ENCODE assay signal across 23 cellular contexts in the genomic region with DNA sequence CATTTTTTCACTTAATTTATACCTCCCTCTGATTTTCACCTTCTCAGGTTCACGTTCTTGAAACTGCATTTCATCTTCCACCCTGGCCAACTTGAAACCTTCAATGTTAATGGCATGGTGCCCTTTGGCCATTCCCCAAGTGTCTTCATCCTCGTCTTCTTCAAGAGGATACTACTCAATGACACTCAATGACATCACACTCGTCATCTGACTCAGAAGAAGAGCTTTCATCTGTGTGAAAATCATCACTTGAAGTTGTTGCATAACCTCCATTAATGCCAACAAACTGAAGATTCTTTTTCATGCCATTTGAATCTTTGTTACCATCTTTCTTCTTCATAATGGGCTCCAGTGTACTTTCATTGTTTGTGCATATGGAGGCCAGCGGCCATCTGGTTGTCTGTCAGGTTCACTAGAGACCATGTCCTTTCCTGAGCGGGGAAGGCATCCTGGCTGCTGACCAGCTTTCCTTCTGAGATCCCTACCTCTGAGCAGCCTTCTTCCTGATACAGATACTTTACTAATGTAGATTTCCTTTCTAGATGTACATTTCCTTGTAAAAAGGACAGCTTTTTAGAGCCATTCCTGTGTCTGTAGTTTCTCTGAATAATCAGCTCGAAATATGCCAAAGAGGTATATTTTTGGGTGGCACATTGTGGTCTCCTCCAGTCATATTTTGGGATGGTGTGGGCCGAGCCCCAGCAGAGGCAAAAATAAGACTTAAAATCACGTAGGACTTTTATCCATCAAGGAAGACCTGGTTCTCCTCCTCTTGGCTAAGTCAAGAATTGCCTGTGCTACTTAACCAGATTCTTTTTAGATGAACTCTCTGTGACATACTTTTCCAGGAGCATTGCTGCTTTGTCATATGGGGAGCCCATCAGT. TPM values are rescaled to one million over a fixed set of nuclear protein-coding genes. Genes with fewer than 3 reads are reported as not detected.
DNase-seq lines count a peak whose midpoint lies in the region; ATAC-seq, FAIRE-seq and TF ChIP-seq lines count a peak whose summit lies in the region.
"Had no signal": no experiment of that assay in that cellular context is flagged by ENCODE, and none has a peak within 500 bp of the region (broad histone marks: within the 10 kb centered on the region; RNA-seq: fewer than 3 reads in every experiment).

No MANE protein-coding gene starts in this region.

- no peak overlapping the region for H2BK120ac ChIP-seq in H9 (ENCODE audit: low read depth, low read length, poor library complexity, severe bottlenecking)

- H3K36me3 ChIP-seq in HepG2 (replicated peaks in 1 of 2; ENCODE audit: control insufficient read depth in 1 of 2, insufficient read depth in 2 of 2, low read length in 2 of 2) (no peaks in the 10 kb centered on the region), right lobe of liver (no peaks in the 10 kb centered on the region), kidney (ENCODE audit: control insufficient read depth in 1 of 2, insufficient read depth in 2 of 2, low read length in 2 of 2) (no peaks in the 10 kb centered on the region)

- no peak overlapping the region for H2BK5ac ChIP-seq in H9 (ENCODE audit: insufficient read length, low read length)

- no peak overlapping the region for H3K4ac ChIP-seq in H9 (ENCODE audit: low read depth, low read length)

- 18% methylated on average over 8 of the region's 8 CpGs for WGBS in HepG2 (ENCODE audit: low lambda C conversion rate)
- WGBS in right lobe of liver (ENCODE audit: insufficient coverage, low coverage, low lambda C conversion rate, missing lambda C conversion rate): 46% methylated on average over 8 of the region's 8 CpGs
- no CpG with 5 or more reads among the region's 8 CpGs for WGBS in H9 (ENCODE audit: extremely low coverage, insufficient read length, low lambda C conversion rate)

- H2AK5ac ChIP-seq in H9 (ENCODE audit: insufficient read length, low read length): no peak overlapping the region

- H3K18ac ChIP-seq in H9 (ENCODE audit: insufficient read length, low read depth, low read length): no peak overlapping the region

- DNase-seq in HepG2 (ENCODE audit: low spot score) (no peak), right lobe of liver (no peak), cerebellar cortex (ENCODE audit: low spot score) (peak; percentile 79), islet precursor cell (peak; percentile 12), kidney (no peak), medulla oblongata (ENCODE audit: extremely low spot score) (no peak), H9 (no peak)
- DNase-seq: 8988T; BE2C; CD4-positive, CD25-positive, alpha-beta regulatory T cell; COR-L47; EL; NCI-H1417 treated with DMSO at 0.1 percent for 48 hours; NCI-H187 treated with DMSO at 0.1 percent for 48 hours; NCI-H345; NCI-H524 treated with DMSO at 0.1 percent for 48 hours; RPMI8226; SIG-M5 had no signal

- H3K4me3 ChIP-seq in HepG2 (replicated peaks in 1 of 3; ENCODE audit: insufficient read depth in 1 of 3, low read depth in 2 of 3, low read length in 3 of 3) (no peak overlapping the region), right lobe of liver (no peak overlapping the region), kidney (ENCODE audit: low read length in 2 of 2) (no peak overlapping the region)
- H3K4me3 ChIP-seq: GM23338 had no signal

- no peaks in the 10 kb centered on the region for H3K79me1 ChIP-seq in H9 (ENCODE audit: insufficient read depth, low read depth, low read length, poor library complexity, severe bottlenecking)

- H2AFZ ChIP-seq in HepG2 (ENCODE audit: low read length) (no peak overlapping the region), H9 (ENCODE audit: low read length) (no peak overlapping the region)
- H2AFZ ChIP-seq: GM23338 had no signal

- H3K79me2 ChIP-seq in HepG2 (ENCODE audit: insufficient read depth, low read length) (no peaks in the 10 kb centered on the region), H9 (ENCODE audit: insufficient read depth, low read length) (no peaks in the 10 kb centered on the region)

- no peak overlapping the region for H3K14ac ChIP-seq in H9 (ENCODE audit: insufficient read depth, low read length)

- H3K4me1 ChIP-seq in HepG2 (ENCODE audit: insufficient read depth, low read length) (peaks cover 9% of the 10 kb centered on the region; the same call in 1 of the 2 replicates), right lobe of liver (no peaks in the 10 kb centered on the region), kidney (ENCODE audit: control insufficient read depth in 1 of 2, insufficient read depth in 1 of 2, low read depth in 1 of 2, low read length in 2 of 2) (no peaks in the 10 kb centered on the region), H9 (ENCODE audit: insufficient read depth, low read length) (no peaks in the 10 kb centered on the region)

- intact Hi-C loops in HepG2 (cut with micrococcal nuclease; ENCODE audit: unreplicated experiment): no loop called here
- intact Hi-C loops in right lobe of liver (cut with DNase I): no loop called here
- intact Hi-C loops in kidney (cut with DNase I): no loop called here

- H4K91ac ChIP-seq in H9 (ENCODE audit: insufficient read length, low read depth, low read length): no peak overlapping the region

- no peaks in the 10 kb centered on the region for H3K23me2 ChIP-seq in H9 (ENCODE audit: insufficient read length, low read depth, low read length, poor library complexity, severe bottlenecking)

- no peaks in the 10 kb centered on the region for H4K20me1 ChIP-seq in HepG2 (ENCODE audit: insufficient read depth, low read length)
- no peaks in the 10 kb centered on the region for H4K20me1 ChIP-seq in H9 (ENCODE audit: control insufficient read depth, insufficient read depth, insufficient read length)

- H3K36me3 Mint-ChIP-seq in H9 (ENCODE audit: insufficient read depth in 1 of 3, low read depth in 3 of 3): no peaks in the 10 kb centered on the region
- H3K36me3 Mint-ChIP-seq: CD4-positive, CD25-positive, alpha-beta regulatory T cell had no signal

- TF ChIP-seq CTCF in HepG2 (CRISPR knock-in tag; IDR thresholded peaks at IDR 0.05): no peak
- no peak for TF ChIP-seq CTCF in right lobe of liver (IDR thresholded peaks at IDR 0.05)
- no peak for TF ChIP-seq CTCF in kidney (IDR thresholded peaks at IDR 0.05; ENCODE audit: borderline replicate concordance, extremely low read depth, insufficient read depth)
- no peak for TF ChIP-seq CTCF in H9 (conservative IDR thresholded peaks at IDR 0.05)

- no peak for TF ChIP-seq RAD21 in HepG2 (CRISPR knock-in tag; IDR thresholded peaks at IDR 0.05)

- no peak for TF ChIP-seq POLR2A in HepG2 (IDR thresholded peaks at IDR 0.05; ENCODE audit: insufficient read depth in 1 of 2, low read depth in 2 of 2, low read length in 2 of 2)
- TF ChIP-seq POLR2A in right lobe of liver (IDR thresholded peaks at IDR 0.05): no peak

- no peak overlapping the region for H3K27ac ChIP-seq in HepG2 (ENCODE audit: extremely low read length, insufficient read depth, low read length)
- H3K27ac ChIP-seq in right lobe of liver: no peak overlapping the region
- H3K27ac ChIP-seq in kidney (ENCODE audit: low read depth in 2 of 2, low read length in 2 of 2): no peak overlapping the region
- no peak overlapping the region for H3K27ac ChIP-seq in H9 (ENCODE audit: insufficient read length, low read depth, low read length)
- H3K27ac ChIP-seq: KMS-11 had no signal

- H2BK20ac ChIP-seq in H9 (ENCODE audit: low read depth, low read length, poor library complexity, severe bottlenecking): no peak overlapping the region

- no peak overlapping the region for H2BK12ac ChIP-seq in H9 (ENCODE audit: insufficient read length, low read depth, low read length)

- ATAC-seq in HepG2 (no peak), right lobe of liver (no peak), HG03045 (IDR thresholded peaks at IDR 0.05; ENCODE audit: unreplicated experiment) (no peak)
- ATAC-seq: GM23338 had no signal

- no peak overlapping the region for H3T11ph ChIP-seq in H9 (ENCODE audit: low read length)

- no peaks in the 10 kb centered on the region for H3K9me3 Mint-ChIP-seq in H9
- H3K9me3 Mint-ChIP-seq: GM23338 had no signal

- no peak overlapping the region; a peak in 1 of 7 replicates for H3K27ac Mint-ChIP-seq in H9
- H3K27ac Mint-ChIP-seq: GM23338 had no signal

- in situ Hi-C loops in HepG2 (cut with HindIII; ENCODE audit: extremely low pct_ligation_motif_present, low pct_unique_long_range_greater_than_20kb): no loop called here

- H3K4me1 Mint-ChIP-seq in H9: peaks cover 4 to 6% of the 10 kb centered on the region in 2 experiments; a peak in 2 of 4 replicates
- H3K4me1 Mint-ChIP-seq: GM23338 had no signal

- H3K9me3 ChIP-seq in HepG2 (ENCODE audit: low read length) (no peaks in the 10 kb centered on the region), right lobe of liver (no peaks in the 10 kb centered on the region), kidney (ENCODE audit: control insufficient read depth in 1 of 2, low read length in 2 of 2) (no peaks in the 10 kb centered on the region), H9 (ENCODE audit: control insufficient read depth, low read depth, low read length) (no peaks in the 10 kb centered on the region)
- H3K9me3 ChIP-seq: BE2C had no signal

- H3K56ac ChIP-seq in H9 (ENCODE audit: insufficient read length, low read depth, low read length): no peak overlapping the region

- H2BK15ac ChIP-seq in H9 (ENCODE audit: low read depth, low read length): no peak overlapping the region

- POLR2A ChIA-PET in HepG2 (lab: Yijun Ruan, JAX): no interaction called here

- no TSS peak for BruUV-seq in HepG2 (replicated peaks; lab: Mats Ljungman, UMichigan)

- H3K27me3 Mint-ChIP-seq in H9 (ENCODE audit: low read depth): peaks cover 21% of the 10 kb centered on the region
- H3K27me3 Mint-ChIP-seq: CD4-positive, CD25-positive, alpha-beta regulatory T cell had no signal

- H3K23ac ChIP-seq in H9 (ENCODE audit: insufficient read length, low read depth, low read length): no peak overlapping the region

- no peak overlapping the region for H4K5ac ChIP-seq in H9 (ENCODE audit: insufficient read length, low read depth, low read length)

- FAIRE-seq in HepG2 (lab: Jason Lieb, UNC): no peak
- FAIRE-seq in kidney (lab: Jason Lieb, UNC): no peak
- FAIRE-seq: GM12891 had no signal

- H3K4me2 ChIP-seq in HepG2 (ENCODE audit: low read depth, low read length): no peak overlapping the region
- H3K4me2 ChIP-seq in H9 (ENCODE audit: insufficient read depth, insufficient read length, low read length): no peak overlapping the region
- H3K4me2 ChIP-seq: GM23338, KMS-11 had no signal

- CTCF ChIA-PET in HepG2 (lab: Yijun Ruan, JAX; ENCODE audit: low intra/inter-chr PET ratio, low total read pairs): no interaction called here

- no peak overlapping the region for H3K4me3 Mint-ChIP-seq in H9
- H3K4me3 Mint-ChIP-seq: CD4-positive, CD25-positive, alpha-beta regulatory T cell; GM23338 had no signal

- TF ChIP-seq EP300 in HepG2 (IDR thresholded peaks at IDR 0.05; ENCODE audit: low read depth in 2 of 2, low read length in 2 of 2) (no peak), HepG2 (CRISPR knock-in tag; IDR thresholded peaks at IDR 0.05; ENCODE audit: borderline replicate concordance) (no peak)

- H3K9ac ChIP-seq in HepG2 (ENCODE audit: insufficient read depth, low read depth, low read length) (no peak overlapping the region), kidney (ENCODE audit: low read length in 2 of 2) (no peak overlapping the region), H9 (ENCODE audit: extremely low read depth, insufficient read length, low read length) (no peak overlapping the region)
- H3K9ac ChIP-seq: KMS-11 had no signal

- H4K8ac ChIP-seq in H9 (replicated peaks; ENCODE audit: insufficient read length, low read depth, low read length): no peak overlapping the region

- peaks cover 0 to 9% of the 10 kb centered on the region in 2 experiments; a peak in 1 of 5 replicates for H3K27me3 ChIP-seq in HepG2 (ENCODE audit: control insufficient read depth in 1 of 2, insufficient read depth in 2 of 2, low read length in 2 of 2)
- no peaks in the 10 kb centered on the region for H3K27me3 ChIP-seq in right lobe of liver
- H3K27me3 ChIP-seq in H9 (ENCODE audit: insufficient read depth, low read length): no peaks in the 10 kb centered on the region
- H3K27me3 ChIP-seq: BE2C had no signal

RNA-seq across cellular contexts. Expression of a gene that starts 17.8 kb away (rescaled TPM):
- total RNA-seq in HepG2 (2016; rRNA removed; fragmentation: Illumina TruSeq; extraction: Trizol): 0.20 and 0.86 TPM in 2 replicates
- 0.09 TPM in 1 of 2 replicates, not detected in the other for total RNA-seq in HepG2 (2016; cell fraction: cytosol; rRNA removed; fragmentation: Illumina TruSeq; extraction: Trizol; ENCODE audit: low read depth)
- 0.40 and 0.58 TPM in 2 replicates for total RNA-seq in HepG2 (2016; cell fraction: insoluble cytoplasmic fraction; rRNA removed; fragmentation: Illumina TruSeq; extraction: Trizol)
- 0.10 and 0.15 TPM in 2 replicates for total RNA-seq in HepG2 (2016; cell fraction: membrane; rRNA removed; fragmentation: Illumina TruSeq; extraction: Trizol)
- 0.28 and 0.78 TPM in 2 replicates for total RNA-seq in HepG2 (2016; cell fraction: nucleus; rRNA removed; fragmentation: Illumina TruSeq; extraction: Trizol)
- polyA plus RNA-seq in HepG2 (2011; rRNA removed): 0.26 and 0.28 TPM in 2 replicates
- 0.32 and 0.36 TPM in 2 replicates for polyA plus RNA-seq in HepG2 (2011; cell fraction: cytosol; rRNA removed)
- 0.23 and 0.27 TPM in 2 replicates for polyA plus RNA-seq in HepG2 (2011; cell fraction: nucleus; rRNA removed)
- polyA plus RNA-seq in HepG2 (2012): 0.17 and 0.56 TPM in 2 replicates
- 0.08 and 0.15 TPM in 2 replicates for polyA plus RNA-seq in HepG2 (2016; cell fraction: cytosol; fragmentation: Illumina TruSeq; extraction: Trizol; ENCODE audit: low read depth)
- 0.45 and 0.49 TPM in 2 replicates for polyA plus RNA-seq in HepG2 (2016; cell fraction: insoluble cytoplasmic fraction; fragmentation: Illumina TruSeq; extraction: Trizol; ENCODE audit: low read depth)
- polyA plus RNA-seq in HepG2 (2016; cell fraction: membrane; fragmentation: Illumina TruSeq; extraction: Trizol; ENCODE audit: low read depth): 0.15 and 0.21 TPM in 2 replicates
- polyA plus RNA-seq in HepG2 (2016; cell fraction: nucleus; fragmentation: Illumina TruSeq; extraction: Trizol; ENCODE audit: insufficient read depth, low read depth): 1.3 and 1.4 TPM in 2 replicates
- polyA minus RNA-seq in HepG2 (2011; rRNA and poly(A)+ RNA removed; ENCODE audit: low replicate concordance): 0.12 TPM in 1 of 2 replicates, not detected in the other
- 0.40 TPM in 1 of 2 replicates, not detected in the other for polyA minus RNA-seq in HepG2 (2011; cell fraction: cytosol; rRNA and poly(A)+ RNA removed)
- polyA minus RNA-seq in HepG2 (2011; cell fraction: nucleus; rRNA and poly(A)+ RNA removed): not detected in 2 replicates
- under 1 TPM in 1 of 6 experiments, not detected in 5; 0.13 TPM for total RNA-seq in right lobe of liver
- 1.7 TPM for total RNA-seq in kidney
- 6.8 TPM for polyA plus RNA-seq in kidney (ENCODE audit: insufficient read depth, low read depth, low replicate concordance)
- 1.7 and 1.9 TPM in 2 replicates for total RNA-seq in H9 (2021)
- total RNA-seq: HT-29 had no signal

RNA-seq across cellular contexts. Expression of a gene that starts 21.3 kb away (rescaled TPM):
- total RNA-seq in HepG2 (2016; rRNA removed; fragmentation: Illumina TruSeq; extraction: Trizol) (37.8 and 51.1 TPM in 2 replicates), right lobe of liver (1 to 10 TPM; 2.8 to 5.8 (median 4.3) TPM), kidney (12.3 TPM), H9 (2021) (34.4 and 37.8 TPM in 2 replicates)
- total RNA-seq in HepG2 (2016; cell fraction: cytosol; rRNA removed; fragmentation: Illumina TruSeq; extraction: Trizol; ENCODE audit: low read depth): 3.2 and 4.1 TPM in 2 replicates
- total RNA-seq in HepG2 (2016; cell fraction: insoluble cytoplasmic fraction; rRNA removed; fragmentation: Illumina TruSeq; extraction: Trizol): 36.1 and 50.1 TPM in 2 replicates
- 11.6 and 12.7 TPM in 2 replicates for total RNA-seq in HepG2 (2016; cell fraction: membrane; rRNA removed; fragmentation: Illumina TruSeq; extraction: Trizol)
- 19.1 and 21.2 TPM in 2 replicates for total RNA-seq in HepG2 (2016; cell fraction: nucleus; rRNA removed; fragmentation: Illumina TruSeq; extraction: Trizol)
- polyA plus RNA-seq in HepG2 (2011; rRNA removed) (8.9 and 10.5 TPM in 2 replicates), kidney (ENCODE audit: insufficient read depth, low read depth, low replicate concordance) (9.1 TPM)
- polyA plus RNA-seq in HepG2 (2011; cell fraction: cytosol; rRNA removed): 6.0 and 8.6 TPM in 2 replicates
- 5.7 and 6.8 TPM in 2 replicates for polyA plus RNA-seq in HepG2 (2011; cell fraction: nucleus; rRNA removed)
- 14.7 and 17.7 TPM in 2 replicates for polyA plus RNA-seq in HepG2 (2012)
- 2.6 and 2.9 TPM in 2 replicates for polyA plus RNA-seq in HepG2 (2016; cell fraction: cytosol; fragmentation: Illumina TruSeq; extraction: Trizol; ENCODE audit: low read depth)
- polyA plus RNA-seq in HepG2 (2016; cell fraction: insoluble cytoplasmic fraction; fragmentation: Illumina TruSeq; extraction: Trizol; ENCODE audit: low read depth): 50.0 and 54.7 TPM in 2 replicates
- 6.4 and 6.7 TPM in 2 replicates for polyA plus RNA-seq in HepG2 (2016; cell fraction: membrane; fragmentation: Illumina TruSeq; extraction: Trizol; ENCODE audit: low read depth)
- polyA plus RNA-seq in HepG2 (2016; cell fraction: nucleus; fragmentation: Illumina TruSeq; extraction: Trizol; ENCODE audit: insufficient read depth, low read depth): 31.4 and 32.2 TPM in 2 replicates
- 2.2 and 4.1 TPM in 2 replicates for polyA minus RNA-seq in HepG2 (2011; rRNA and poly(A)+ RNA removed; ENCODE audit: low replicate concordance)
- 7.7 and 7.9 TPM in 2 replicates for polyA minus RNA-seq in HepG2 (2011; cell fraction: cytosol; rRNA and poly(A)+ RNA removed)
- polyA minus RNA-seq in HepG2 (2011; cell fraction: nucleus; rRNA and poly(A)+ RNA removed): 9.3 and 13.8 TPM in 2 replicates

RNA-seq across cellular contexts. Expression of a gene that starts 21.4 kb away (rescaled TPM):
- total RNA-seq in HepG2 (2016; rRNA removed; fragmentation: Illumina TruSeq; extraction: Trizol): 59.3 and 91.2 TPM in 2 replicates
- total RNA-seq in HepG2 (2016; cell fraction: cytosol; rRNA removed; fragmentation: Illumina TruSeq; extraction: Trizol; ENCODE audit: low read depth): 15.7 and 19.4 TPM in 2 replicates
- 56.1 and 90.3 TPM in 2 replicates for total RNA-seq in HepG2 (2016; cell fraction: insoluble cytoplasmic fraction; rRNA removed; fragmentation: Illumina TruSeq; extraction: Trizol)
- total RNA-seq in HepG2 (2016; cell fraction: membrane; rRNA removed; fragmentation: Illumina TruSeq; extraction: Trizol): 31.1 and 31.6 TPM in 2 replicates
- total RNA-seq in HepG2 (2016; cell fraction: nucleus; rRNA removed; fragmentation: Illumina TruSeq; extraction: Trizol): 37.2 and 42.4 TPM in 2 replicates
- 7.7 and 11.5 TPM in 2 replicates for polyA plus RNA-seq in HepG2 (2011; rRNA removed)
- 4.4 and 5.6 TPM in 2 replicates for polyA plus RNA-seq in HepG2 (2011; cell fraction: cytosol; rRNA removed)
- polyA plus RNA-seq in HepG2 (2011; cell fraction: nucleus; rRNA removed): 4.2 and 4.6 TPM in 2 replicates
- polyA plus RNA-seq in HepG2 (2012): 9.5 and 15.9 TPM in 2 replicates
- polyA plus RNA-seq in HepG2 (2016; cell fraction: cytosol; fragmentation: Illumina TruSeq; extraction: Trizol; ENCODE audit: low read depth): 2.3 and 2.4 TPM in 2 replicates
- 54.6 and 61.4 TPM in 2 replicates for polyA plus RNA-seq in HepG2 (2016; cell fraction: insoluble cytoplasmic fraction; fragmentation: Illumina TruSeq; extraction: Trizol; ENCODE audit: low read depth)
- polyA plus RNA-seq in HepG2 (2016; cell fraction: membrane; fragmentation: Illumina TruSeq; extraction: Trizol; ENCODE audit: low read depth): 8.8 and 9.4 TPM in 2 replicates
- 34.3 and 37.9 TPM in 2 replicates for polyA plus RNA-seq in HepG2 (2016; cell fraction: nucleus; fragmentation: Illumina TruSeq; extraction: Trizol; ENCODE audit: insufficient read depth, low read depth)
- polyA minus RNA-seq in HepG2 (2011; rRNA and poly(A)+ RNA removed; ENCODE audit: low replicate concordance): 4.8 and 11.3 TPM in 2 replicates
- 7.7 and 10.4 TPM in 2 replicates for polyA minus RNA-seq in HepG2 (2011; cell fraction: cytosol; rRNA and poly(A)+ RNA removed)
- polyA minus RNA-seq in HepG2 (2011; cell fraction: nucleus; rRNA and poly(A)+ RNA removed): 11.6 and 11.7 TPM in 2 replicates
- total RNA-seq in right lobe of liver: 1 to 10 TPM; 1.4 to 2.5 (median 1.6) TPM
- 6.6 TPM for total RNA-seq in kidney
- 1.9 TPM for polyA plus RNA-seq in kidney (ENCODE audit: insufficient read depth, low read depth, low replicate concordance)
- total RNA-seq in H9 (2021): 32.2 and 33.3 TPM in 2 replicates

Comparison
In these comparisons a context has a peak if more than half of its experiments do, and no peak if none do; other contexts are left out.
1. DNase-seq: peak in cerebellar cortex (single experiment) and islet precursor cell (single experiment); none in HepG2 (single experiment), right lobe of liver (0 of 3), kidney (single experiment), medulla oblongata (single experiment) and H9 (single experiment).